Comparison of ENCODE assay signal across 30 cellular contexts in the genomic region with DNA sequence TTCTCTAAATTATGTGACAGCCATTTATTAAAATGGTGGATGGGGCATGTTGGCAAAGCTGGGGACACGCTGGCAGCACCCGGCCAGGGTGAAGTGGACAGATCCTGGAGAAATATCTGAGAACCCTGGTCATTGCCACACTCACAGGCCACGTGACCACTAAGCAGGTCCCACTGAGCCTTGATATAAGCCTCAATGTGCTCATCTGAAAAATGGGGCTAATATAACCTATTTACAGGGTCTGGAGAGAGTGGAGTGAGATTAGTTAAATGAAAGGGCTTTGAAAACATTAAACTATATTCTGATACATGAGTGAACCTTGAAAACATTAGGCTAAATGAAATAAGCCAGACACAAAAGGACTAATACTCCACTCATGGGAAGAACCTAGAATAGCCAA.
"Had no signal": no experiment of that assay in that cellular context is flagged by ENCODE, and none has a peak within 500 bp of the region (broad histone marks: within the 10 kb centered on the region; RNA-seq: fewer than 3 reads in every experiment).

No MANE protein-coding gene starts in this region.

- DNase-seq: naive B cell; naive thymus-derived CD8-positive, alpha-beta T cell; nephron progenitor cell; occipital lobe; ovary; psoas muscle; right cardiac atrium; spleen; stimulated activated CD4-positive, alpha-beta T cell treated with anti-CD3 and anti-CD28 coated beads, Interleukin-12 subunit alpha, Interleukin-12 subunit beta, amount 100 ng/mL, for 4 hours; stimulated activated CD4-positive, alpha-beta T cell treated with anti-CD3 and anti-CD28 coated beads, Interleukin-1b, Interleukin-23, amount 100 ng/mL, for 48 hours; stimulated activated CD4-positive, alpha-beta T cell treated with anti-CD3 and anti-CD28 coated beads, Interleukin-4, amount 100 ng/mL, for 1 hour; stimulated activated CD4-positive, alpha-beta T cell treated with anti-CD3 and anti-CD28 coated beads, Interleukin-4, amount 100 ng/mL, for 4 hours; stimulated activated CD8-positive, alpha-beta memory T cell treated with anti-CD3 and anti-CD28 coated beads, Interleukin-4, amount 100 ng/mL, for 48 hours; stimulated activated naive B cell treated with anti-CD40 and anti-IgM and Interleukin-4, amounts not matched to agents 10 μg/mL and 1 μg/mL and 100 μg/mL, for 72 hours; stimulated activated naive CD4-positive, alpha-beta T cell treated with Interleukin-2 at 50 U/mL for 16 hours; stomach; thyroid gland; trophoblast cell; upper lobe of right lung; uterus had no signal

- H3K27ac ChIP-seq: neural progenitor cell, ovary, parathyroid adenoma, psoas muscle, skin epidermis, spleen, stomach, thoracic aorta, thyroid gland, tibial nerve, upper lobe of right lung, uterus had no signal

- H3K4me2 ChIP-seq: neural progenitor cell, smooth muscle cell had no signal

- H3K9ac ChIP-seq: neural progenitor cell, parathyroid adenoma had no signal

- H3K9me3 ChIP-seq: ovary, psoas muscle, spleen, stomach, thoracic aorta, thyroid gland, upper lobe of right lung, uterus had no signal

- H3K4me1 Mint-ChIP-seq: naive B cell; naive thymus-derived CD8-positive, alpha-beta T cell; stimulated activated naive B cell treated with anti-CD40 and anti-IgM and Interleukin-4, amounts not matched to agents 10 μg/mL and 1 μg/mL and 100 μg/mL, for 72 hours had no signal

- H3K27me3 ChIP-seq: neural progenitor cell, ovary, thyroid gland, uterus had no signal

- H3K9me3 Mint-ChIP-seq: natural killer cell treated with Interleukin-12 subunit alpha and Interleukin-12 subunit beta and Interleukin-15 and Interleukin-18, amount 100 ng/mL, for 72 hours; stimulated activated naive CD8-positive, alpha-beta T cell treated with anti-CD3 and anti-CD28 coated beads, Interleukin-15, Interleukin-2, amounts not matched to agents 100 ng/mL and 50 ng/mL, for 24 hours had no signal

- ATAC-seq: naive thymus-derived CD8-positive, alpha-beta T cell; natural killer cell treated with Interleukin-12 subunit alpha and Interleukin-12 subunit beta and Interleukin-15 and Interleukin-18, amount 100 ng/mL, for 72 hours; psoas muscle; right cardiac atrium; sciatic nerve; stimulated activated naive B cell treated with anti-CD40 and anti-IgM and Interleukin-4, amounts not matched to agents 10 μg/mL and 1 μg/mL and 100 μg/mL, for 72 hours; upper lobe of right lung had no signal

- H2AFZ ChIP-seq: parathyroid adenoma had no signal

- H3K4me3 Mint-ChIP-seq: naive B cell; naive thymus-derived CD8-positive, alpha-beta T cell; natural killer cell treated with Interleukin-12 subunit alpha and Interleukin-12 subunit beta and Interleukin-15 and Interleukin-18, amount 100 ng/mL, for 72 hours; nephron progenitor cell; neural progenitor cell; stimulated activated naive B cell treated with anti-CD40 and anti-IgM and Interleukin-4, amounts not matched to agents 10 μg/mL and 1 μg/mL and 100 μg/mL, for 72 hours; stimulated activated naive CD8-positive, alpha-beta T cell treated with anti-CD3 and anti-CD28 coated beads, Interleukin-15, Interleukin-2, amounts not matched to agents 100 ng/mL and 50 ng/mL, for 24 hours had no signal

- H3K36me3 ChIP-seq: neural progenitor cell, ovary, spleen, stomach, thoracic aorta, thyroid gland, tibial nerve, upper lobe of right lung, uterus had no signal

- H3K27ac Mint-ChIP-seq: naive B cell; naive thymus-derived CD8-positive, alpha-beta T cell; natural killer cell treated with Interleukin-12 subunit alpha and Interleukin-12 subunit beta and Interleukin-15 and Interleukin-18, amount 100 ng/mL, for 72 hours; nephron progenitor cell; neural progenitor cell; progenitor cell of endocrine pancreas; stimulated activated naive B cell treated with anti-CD40 and anti-IgM and Interleukin-4, amounts not matched to agents 10 μg/mL and 1 μg/mL and 100 μg/mL, for 72 hours; stimulated activated naive CD8-positive, alpha-beta T cell treated with anti-CD3 and anti-CD28 coated beads, Interleukin-15, Interleukin-2, amounts not matched to agents 100 ng/mL and 50 ng/mL, for 24 hours had no signal

- H3K4me3 ChIP-seq: neural progenitor cell, ovary, psoas muscle, skin epidermis, smooth muscle cell, spleen, stomach, thoracic aorta, thyroid gland, tibial nerve, upper lobe of right lung, uterus had no signal

- H3K79me2 ChIP-seq: parathyroid adenoma had no signal

- H3K36me3 Mint-ChIP-seq: naive B cell; naive thymus-derived CD8-positive, alpha-beta T cell; natural killer cell treated with Interleukin-12 subunit alpha and Interleukin-12 subunit beta and Interleukin-15 and Interleukin-18, amount 100 ng/mL, for 72 hours; neural progenitor cell; stimulated activated naive B cell treated with anti-CD40 and anti-IgM and Interleukin-4, amounts not matched to agents 10 μg/mL and 1 μg/mL and 100 μg/mL, for 72 hours had no signal

- H3K4me1 ChIP-seq: parathyroid adenoma, psoas muscle, spleen, stomach, thyroid gland, upper lobe of right lung, uterus had no signal
